9 cellular contexts compared by ENCODE assay signal in genomic region chr19:15479391-15480345, GRCh38. TPM values are rescaled to one million over a fixed set of nuclear protein-coding genes. Genes with fewer than 3 reads are reported as not detected.
DNase-seq lines count a peak whose midpoint lies in the region; ATAC-seq and TF ChIP-seq lines count a peak whose summit lies in the region.
"Had no signal": no experiment of that assay in that cellular context is flagged by ENCODE, and none has a peak within 500 bp of the region (broad histone marks: within the 10 kb centered on the region; RNA-seq: fewer than 3 reads in every experiment).

Gene PGLYRP2, minus strand, starts transcription at chr19:15479501. Its CDS starts 130 bp downstream, at chr19:15479371.

- H3K27me3 Mint-ChIP-seq in stimulated activated memory B cell treated with anti-CD40 and anti-IgM and Interleukin-4, amounts not matched to agents 10 μg/mL and 1 μg/mL and 100 μg/mL, for 72 hours, result no peaks in the 10 kb centered on the region
- no peaks in the 10 kb centered on the region for H3K27me3 Mint-ChIP-seq in Caco-2 (ENCODE audit: insufficient read depth, unreplicated experiment)

- no peak within 1 kb of the TSS for H3K4me2 ChIP-seq in OCI-LY3 (ENCODE audit: low read length)

- H4K20me1 ChIP-seq in OCI-LY3 (ENCODE audit: insufficient read depth, low read length), result no peaks in the 10 kb centered on the region

- H3K79me2 ChIP-seq in OCI-LY3 (ENCODE audit: low read length), result no peaks in the 10 kb centered on the region

- no peak within 1 kb of the TSS for H3K9ac ChIP-seq in OCI-LY3 (ENCODE audit: low read length)

- TF ChIP-seq CTCF in OCI-LY3 (IDR thresholded peaks at IDR 0.05; ENCODE audit: low read depth, low read length) (0 out of 2 replicates have a peak, but pooled peaks have one; percentile 17), fibroblast of pulmonary artery (IDR thresholded peaks at IDR 0.05; ENCODE audit: low read length, missing control alignments) (no peak), Caco-2 (IDR thresholded peaks at IDR 0.05; ENCODE audit: insufficient read depth in 1 of 2, low read depth in 1 of 2, low read length in 1 of 2, severe bottlenecking in 1 of 2, unreplicated experiment in 1 of 2) (peak in 1 of 2 experiments; percentile 46)

- ATAC-seq in stimulated activated memory B cell treated with anti-CD40 and anti-IgM and Interleukin-4, amounts not matched to agents 10 μg/mL and 1 μg/mL and 100 μg/mL, for 72 hours, result peak; percentile 39

- no peak within 1 kb of the TSS for H2AFZ ChIP-seq in OCI-LY3 (ENCODE audit: low read depth, low read length)

- H3K27ac Mint-ChIP-seq in stimulated activated memory B cell treated with anti-CD40 and anti-IgM and Interleukin-4, amounts not matched to agents 10 μg/mL and 1 μg/mL and 100 μg/mL, for 72 hours, result peak within 1 kb of the TSS; percentile 38
- H3K27ac Mint-ChIP-seq in Caco-2 (ENCODE audit: unreplicated experiment), result no peak within 1 kb of the TSS

- no peak within 1 kb of the TSS for H3K4me3 Mint-ChIP-seq in stimulated activated memory B cell treated with anti-CD40 and anti-IgM and Interleukin-4, amounts not matched to agents 10 μg/mL and 1 μg/mL and 100 μg/mL, for 72 hours
- H3K4me3 Mint-ChIP-seq in Caco-2 (ENCODE audit: unreplicated experiment), result no peak within 1 kb of the TSS

- H3K9me3 Mint-ChIP-seq in stimulated activated memory B cell treated with anti-CD40 and anti-IgM and Interleukin-4, amounts not matched to agents 10 μg/mL and 1 μg/mL and 100 μg/mL, for 72 hours, result no peaks in the 10 kb centered on the region
- no peaks in the 10 kb centered on the region for H3K9me3 Mint-ChIP-seq in Caco-2 (ENCODE audit: unreplicated experiment)

- POLR2A ChIA-PET in Caco-2 (lab: Charles Lee), result no interaction called here

- no peaks in the 10 kb centered on the region for H3K36me3 ChIP-seq in OCI-LY3 (replicated peaks; ENCODE audit: low read depth, low read length)
- H3K36me3 ChIP-seq in Caco-2 (ENCODE audit: control insufficient read depth, insufficient read depth, low read length), result no peaks in the 10 kb centered on the region
- H3K36me3 ChIP-seq in HAP-1 (replicated peaks), result no peaks in the 10 kb centered on the region

- H3K27me3 ChIP-seq in OCI-LY3 (ENCODE audit: low read depth, low read length), result no peaks in the 10 kb centered on the region
- H3K27me3 ChIP-seq in Caco-2 (replicated peaks; ENCODE audit: control insufficient read depth, insufficient read depth, low read length), result no peaks in the 10 kb centered on the region
- no peaks in the 10 kb centered on the region for H3K27me3 ChIP-seq in HAP-1 (ENCODE audit: low read depth)

- H3K9me3 ChIP-seq in OCI-LY3 (ENCODE audit: insufficient read depth, low read length) (no peaks in the 10 kb centered on the region), Caco-2 (no peaks in the 10 kb centered on the region), HAP-1 (no peaks in the 10 kb centered on the region)

- intact Hi-C loops in Caco-2 (cut with micrococcal nuclease; ENCODE audit: unreplicated experiment), result loop anchor here (1.0 kb wide), 1 partner anchor 76 kb away; no protein-coding TSS in a partner anchor

- no TSS peak for BruUV-seq in Caco-2 (replicated peaks; lab: Mats Ljungman, UMichigan)

- peaks cover 8% of the 10 kb centered on the region for H3K4me1 Mint-ChIP-seq in stimulated activated memory B cell treated with anti-CD40 and anti-IgM and Interleukin-4, amounts not matched to agents 10 μg/mL and 1 μg/mL and 100 μg/mL, for 72 hours
- no peaks in the 10 kb centered on the region for H3K4me1 Mint-ChIP-seq in Caco-2 (ENCODE audit: low read depth, unreplicated experiment)

- H3K4me1 ChIP-seq in OCI-LY3 (ENCODE audit: low read length) (no peaks in the 10 kb centered on the region), Caco-2 (no peaks in the 10 kb centered on the region), HAP-1 (no peaks in the 10 kb centered on the region)

- H3K4me3 ChIP-seq in OCI-LY3 (ENCODE audit: low read length) (no peak within 1 kb of the TSS), fibroblast of pulmonary artery (replicated peaks; ENCODE audit: low read depth, low read length) (no peak within 1 kb of the TSS), Caco-2 (ENCODE audit: low read depth, low read length) (no peak within 1 kb of the TSS), HAP-1 (no peak within 1 kb of the TSS)

- DNase-seq in NCI-H2029 (lab: John Stamatoyannopoulos, UW) (peak; percentile 11), NCI-H2029 treated with DMSO at 0.1 percent for 48 hours (lab: John Stamatoyannopoulos, UW) (no peak), fibroblast of pulmonary artery (ENCODE audit: low read depth) (peak; percentile 14), Caco-2 (no peak), HAP-1 (ENCODE audit: low spot score in 2 of 2) (no peak)
- no peak for DNase-seq in effector CD4-positive, alpha-beta T cell
- DNase-seq: KG1 had no signal

- in situ Hi-C loops in HAP-1 (cut with MboI; ENCODE audit: low sequenced_read_pairs), result no loop called here

- no peaks in the 10 kb centered on the region for H3K36me3 Mint-ChIP-seq in stimulated activated memory B cell treated with anti-CD40 and anti-IgM and Interleukin-4, amounts not matched to agents 10 μg/mL and 1 μg/mL and 100 μg/mL, for 72 hours
- H3K36me3 Mint-ChIP-seq in Caco-2 (ENCODE audit: insufficient read depth, unreplicated experiment), result no peaks in the 10 kb centered on the region

- CTCF ChIA-PET in Caco-2 (lab: Charles Lee), result interaction anchor here (0.9 kb wide), 1 partner anchor 76 kb away, joined by 4 read pairs; no protein-coding TSS in a partner anchor

- no peak within 1 kb of the TSS for H3K27ac ChIP-seq in OCI-LY3 (ENCODE audit: low read length)

RNA-seq across cellular contexts. Expression of gene PGLYRP2, which starts in this region (rescaled TPM):
- total RNA-seq in Caco-2 (2022), result not detected in 2 replicates

Comparison
In these comparisons a context has a peak if more than half of its experiments do, and no peak if none do; other contexts are left out.
1. DNase-seq: peak in NCI-H2029 (single experiment) and fibroblast of pulmonary artery (single experiment); none in NCI-H2029 treated with DMSO at 0.1 percent for 48 hours (single experiment), Caco-2 (0 of 2), effector CD4-positive, alpha-beta T cell (single experiment) and HAP-1 (0 of 2).